Comparison of ENCODE assay signal across 8 cellular contexts in the genomic region with DNA sequence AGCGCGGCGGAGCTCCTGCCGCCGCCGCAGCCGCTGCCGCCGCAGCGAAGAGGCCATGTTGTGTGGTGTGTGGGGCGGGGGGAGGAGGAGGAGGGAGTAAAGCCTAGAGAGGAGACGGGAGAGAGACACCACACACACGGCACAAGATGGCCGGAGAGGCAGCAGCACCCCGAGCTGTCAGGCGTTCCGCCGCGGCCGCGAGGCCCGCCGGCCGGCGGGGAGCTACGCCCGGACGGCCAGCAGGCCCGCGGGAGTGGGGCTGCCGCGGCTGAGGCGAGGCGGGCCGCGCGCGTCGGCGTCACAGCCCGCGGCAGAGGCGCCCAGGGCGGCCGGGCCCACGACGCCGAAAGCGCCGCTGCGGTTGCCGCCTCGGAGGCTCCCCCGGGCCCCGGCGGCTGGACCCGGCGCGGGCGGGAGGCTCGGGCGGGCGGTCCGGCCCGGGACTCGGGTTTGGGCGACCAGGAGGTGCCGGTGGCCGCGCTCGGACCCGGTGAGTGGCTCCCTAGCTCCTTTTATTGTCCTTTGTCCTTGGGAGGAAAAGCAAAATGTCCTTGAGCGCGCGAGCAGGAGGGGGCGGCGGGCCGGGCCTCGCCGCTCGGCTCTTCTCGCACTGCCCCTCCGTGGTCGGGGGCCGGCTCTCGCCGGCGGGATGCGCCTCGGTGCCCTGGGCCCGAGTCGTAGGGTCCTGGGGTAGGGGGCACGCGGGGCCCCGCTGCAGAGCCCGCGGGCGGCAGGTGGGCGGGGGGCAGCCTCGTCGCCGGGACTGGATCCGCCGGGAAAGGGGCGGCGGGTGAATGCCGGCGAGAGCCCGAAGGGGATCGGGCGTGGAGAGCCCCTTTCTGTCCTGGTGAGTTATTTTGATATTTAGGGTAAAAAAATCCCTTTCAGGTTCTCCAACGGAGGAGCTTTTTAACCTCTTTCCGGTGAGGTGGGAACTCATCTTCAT. TPM values are rescaled to one million over a fixed set of nuclear protein-coding genes. Genes with fewer than 3 reads are reported as not detected.
DNase-seq lines count a peak whose midpoint lies in the region; ATAC-seq and TF ChIP-seq lines count a peak whose summit lies in the region.

No MANE protein-coding gene starts in this region.

- TF ChIP-seq CTCF in NB4 (IDR thresholded peaks at IDR 0.05; ENCODE audit: low read depth, low read length) (no peak), glutamatergic neuron (IDR thresholded peaks at IDR 0.05; ENCODE audit: partially characterized antibody, unreplicated experiment) (no peak), progenitor cell of endocrine pancreas (IDR thresholded peaks at IDR 0.05; ENCODE audit: unreplicated experiment) (no peak)

- no peaks in the 10 kb centered on the region for H3K27me3 ChIP-seq in HAP-1 (ENCODE audit: low read depth)

- intact Hi-C loops in activated T-helper 2 cell treated with anti-CD3 and anti-CD28 coated beads, Interferon-gamma antibody, Interleukin-2, Interleukin-4, amounts not matched to agents 10 μg/mL and 5 μg/mL and 100 μg/mL, durations not matched to agents 14 hours and 24 hours and 36 hours (cut with micrococcal nuclease): loop anchor here (1.0 to 5.0 kb wide), 6 partner anchors 17 to 74 kb away; partner anchors contain the start of gene CHD2

- H3K4me3 Mint-ChIP-seq in activated T-helper 2 cell treated with anti-CD3 and anti-CD28 coated beads, Interferon-gamma antibody, Interleukin-2, Interleukin-4, amounts not matched to agents 10 μg/mL and 5 μg/mL and 100 μg/mL, durations not matched to agents 14 hours and 24 hours and 36 hours (ENCODE audit: low read depth): peak overlapping the region; percentile 91
- H3K4me3 Mint-ChIP-seq in glutamatergic neuron (ENCODE audit: unreplicated experiment): peak overlapping the region; percentile 98
- H3K4me3 Mint-ChIP-seq in progenitor cell of endocrine pancreas (ENCODE audit: low read depth): peak overlapping the region; percentile 90

- peaks cover 42% of the 10 kb centered on the region for H3K36me3 ChIP-seq in HAP-1 (replicated peaks)

- peak overlapping the region; percentile 98 for H3K27ac Mint-ChIP-seq in activated T-helper 2 cell treated with anti-CD3 and anti-CD28 coated beads, Interferon-gamma antibody, Interleukin-2, Interleukin-4, amounts not matched to agents 10 μg/mL and 5 μg/mL and 100 μg/mL, durations not matched to agents 14 hours and 24 hours and 36 hours
- H3K27ac Mint-ChIP-seq in glutamatergic neuron (ENCODE audit: unreplicated experiment) (peak overlapping the region; percentile 100), progenitor cell of endocrine pancreas (peak overlapping the region; percentile 98)

- in situ Hi-C loops in HAP-1 (cut with MboI; ENCODE audit: low sequenced_read_pairs): loop anchor here (5.0 kb wide), 1 partner anchor 66 kb away; no protein-coding TSS in a partner anchor

- H3K4me3 ChIP-seq in HAP-1 (peak overlapping the region; percentile 58), NB4 (ENCODE audit: low read depth, low read length) (peak overlapping the region; percentile 80)

- no peaks in the 10 kb centered on the region for H3K27me3 Mint-ChIP-seq in activated T-helper 2 cell treated with anti-CD3 and anti-CD28 coated beads, Interferon-gamma antibody, Interleukin-2, Interleukin-4, amounts not matched to agents 10 μg/mL and 5 μg/mL and 100 μg/mL, durations not matched to agents 14 hours and 24 hours and 36 hours (ENCODE audit: low read depth)
- peaks cover 26% of the 10 kb centered on the region for H3K27me3 Mint-ChIP-seq in glutamatergic neuron (ENCODE audit: unreplicated experiment)
- H3K27me3 Mint-ChIP-seq in progenitor cell of endocrine pancreas: no peaks in the 10 kb centered on the region

- peaks cover 46% of the 10 kb centered on the region for H3K4me1 ChIP-seq in HAP-1

- peaks cover 46% of the 10 kb centered on the region for H3K36me3 Mint-ChIP-seq in activated T-helper 2 cell treated with anti-CD3 and anti-CD28 coated beads, Interferon-gamma antibody, Interleukin-2, Interleukin-4, amounts not matched to agents 10 μg/mL and 5 μg/mL and 100 μg/mL, durations not matched to agents 14 hours and 24 hours and 36 hours (ENCODE audit: low read depth)
- H3K36me3 Mint-ChIP-seq in glutamatergic neuron (ENCODE audit: unreplicated experiment): peaks cover 9% of the 10 kb centered on the region
- peaks cover 25% of the 10 kb centered on the region for H3K36me3 Mint-ChIP-seq in progenitor cell of endocrine pancreas (ENCODE audit: insufficient read depth)

- peak in 1 of 2 experiments; percentile 40 for DNase-seq in HAP-1 (ENCODE audit: low spot score in 2 of 2)
- DNase-seq in NB4 (ENCODE audit: low read depth): peak; percentile 49
- DNase-seq in activated T-helper 2 cell treated with anti-CD3 and anti-CD28 coated beads, Interferon-gamma antibody, Interleukin-2, Interleukin-4, amounts not matched to agents 10 μg/mL and 5 μg/mL and 100 μg/mL, durations not matched to agents 14 hours and 24 hours and 36 hours (ENCODE audit: low spot score): peak; percentile 41
- DNase-seq in glutamatergic neuron: peak; percentile 34
- peak; percentile 30 for DNase-seq in progenitor cell of endocrine pancreas (ENCODE audit: low spot score, unreplicated experiment)
- no peak for DNase-seq in GM19240 (ENCODE audit: insufficient read length, low spot score)
- DNase-seq in NCI-H1436 treated with DMSO at 0.1 percent for 48 hours (lab: John Stamatoyannopoulos, UW): no peak

- H3K9me3 Mint-ChIP-seq in activated T-helper 2 cell treated with anti-CD3 and anti-CD28 coated beads, Interferon-gamma antibody, Interleukin-2, Interleukin-4, amounts not matched to agents 10 μg/mL and 5 μg/mL and 100 μg/mL, durations not matched to agents 14 hours and 24 hours and 36 hours: no peaks in the 10 kb centered on the region
- H3K9me3 Mint-ChIP-seq in glutamatergic neuron (ENCODE audit: unreplicated experiment) (peaks cover 27% of the 10 kb centered on the region), progenitor cell of endocrine pancreas (ENCODE audit: low read depth) (no peaks in the 10 kb centered on the region)

- H3K4me1 Mint-ChIP-seq in activated T-helper 2 cell treated with anti-CD3 and anti-CD28 coated beads, Interferon-gamma antibody, Interleukin-2, Interleukin-4, amounts not matched to agents 10 μg/mL and 5 μg/mL and 100 μg/mL, durations not matched to agents 14 hours and 24 hours and 36 hours (ENCODE audit: low read depth): peaks cover 60% of the 10 kb centered on the region
- peaks cover 42% of the 10 kb centered on the region for H3K4me1 Mint-ChIP-seq in glutamatergic neuron (ENCODE audit: low read depth, unreplicated experiment)
- peaks cover 45% of the 10 kb centered on the region for H3K4me1 Mint-ChIP-seq in progenitor cell of endocrine pancreas (ENCODE audit: low read depth)

- peak; percentile 94 for TF ChIP-seq POLR2A in NB4 (IDR thresholded peaks at IDR 0.05; ENCODE audit: extremely low read depth, insufficient read length)

- no peaks in the 10 kb centered on the region for H3K9me3 ChIP-seq in HAP-1

- ATAC-seq in GM18508 (IDR thresholded peaks at IDR 0.05; ENCODE audit: insufficient read depth, unreplicated experiment): peak; percentile 25

RNA-seq across cellular contexts. Expression of gene CHD2, which starts 17.2 kb away (rescaled TPM):
- 105 and 111 TPM in 2 replicates for total RNA-seq in activated T-helper 2 cell treated with anti-CD3 and anti-CD28 coated beads, Interferon-gamma antibody, Interleukin-2, Interleukin-4, amounts not matched to agents 10 μg/mL and 5 μg/mL and 100 μg/mL, durations not matched to agents 14 hours and 24 hours and 36 hours
- total RNA-seq in glutamatergic neuron (ENCODE audit: unreplicated experiment) (201 TPM), progenitor cell of endocrine pancreas (145 and 159 TPM in 2 replicates)

Comparison
In these comparisons a context has a peak if more than half of its experiments do, and no peak if none do; other contexts are left out.
1. DNase-seq: peak in NB4 (single experiment), activated T-helper 2 cell treated with anti-CD3 and anti-CD28 coated beads, Interferon-gamma antibody, Interleukin-2, Interleukin-4, amounts not matched to agents 10 μg/mL and 5 μg/mL and 100 μg/mL, durations not matched to agents 14 hours and 24 hours and 36 hours (single experiment), glutamatergic neuron (single experiment) and progenitor cell of endocrine pancreas (single experiment); none in GM19240 (single experiment) and NCI-H1436 treated with DMSO at 0.1 percent for 48 hours (single experiment).
2. Peak in every context shown above with its lines, with median percentiles within 50 percentile points of each other: H3K27ac Mint-ChIP-seq and H3K4me3 Mint-ChIP-seq.